ENCODE assay signal across 8 cellular contexts in genomic region chr7:28748934-28749584, GRCh38.
A peak's percentile ranks its signal among the peaks of the same experiment; 100 is the strongest.
DNase-seq lines count a peak whose midpoint lies in the region; ATAC-seq and TF ChIP-seq lines count a peak whose summit lies in the region.

No MANE protein-coding gene starts in this region.

- DNase-seq in AG20443 (ENCODE audit: low spot score), result peak; percentile 65
- DNase-seq in fibroblast of the aortic adventitia (ENCODE audit: low read depth), result peak; percentile 59
- no peak for DNase-seq in cortex of kidney (lab: John Stamatoyannopoulos, UW)
- no peak for DNase-seq in erythroblast (lab: John Stamatoyannopoulos, UW)
- no peak for DNase-seq in NCI-H1417 treated with DMSO at 0.1 percent for 48 hours (lab: John Stamatoyannopoulos, UW)

- H3K27ac ChIP-seq in OCI-LY1 (ENCODE audit: low read depth, low read length, poor library complexity, severe bottlenecking), result no peak overlapping the region

- TF ChIP-seq POLR2A in erythroblast (IDR thresholded peaks at IDR 0.05; ENCODE audit: low read length), result no peak

- peak; percentile 67 for ATAC-seq in GM21717 (IDR thresholded peaks at IDR 0.05; ENCODE audit: unreplicated experiment)
- no peak for ATAC-seq in HG02571 (IDR thresholded peaks at IDR 0.05; ENCODE audit: unreplicated experiment)

- H3K9me2 ChIP-seq in OCI-LY1 (ENCODE audit: low read depth, low read length), result no peaks in the 10 kb centered on the region

- H3K79me2 ChIP-seq in OCI-LY1 (ENCODE audit: insufficient read depth, low read length), result no peaks in the 10 kb centered on the region

- no peaks in the 10 kb centered on the region for H4K20me1 ChIP-seq in OCI-LY1 (ENCODE audit: insufficient read depth, low read length)

- TF ChIP-seq CTCF in OCI-LY1 (IDR thresholded peaks at IDR 0.05; ENCODE audit: low read length) (peak; percentile 8; the same call in 1 of the 2 replicates), fibroblast of the aortic adventitia (IDR thresholded peaks at IDR 0.05; ENCODE audit: insufficient read depth, low read length) (peak; percentile 2)

- no peak overlapping the region for H2AFZ ChIP-seq in OCI-LY1 (ENCODE audit: low read length)

- no peaks in the 10 kb centered on the region for H3F3A ChIP-seq in OCI-LY1 (ENCODE audit: insufficient read depth, low read length)

- no peak overlapping the region for H3K9ac ChIP-seq in OCI-LY1 (ENCODE audit: low read length)

- no peak overlapping the region for H3K4me3 ChIP-seq in OCI-LY1 (ENCODE audit: low read depth, low read length, poor library complexity, severe bottlenecking)
- H3K4me3 ChIP-seq in fibroblast of the aortic adventitia (ENCODE audit: low read depth, low read length), result no peak overlapping the region

- no peaks in the 10 kb centered on the region for H3K9me3 ChIP-seq in OCI-LY1 (ENCODE audit: low read length)

- peaks cover 17% of the 10 kb centered on the region for H3K4me1 ChIP-seq in OCI-LY1 (ENCODE audit: insufficient read depth, low read length, severe bottlenecking)

- H3K27me3 ChIP-seq in OCI-LY1 (ENCODE audit: insufficient read depth, low read length), result no peaks in the 10 kb centered on the region

- H3K4me2 ChIP-seq in OCI-LY1 (ENCODE audit: low read length), result no peak overlapping the region

- H3K36me3 ChIP-seq in OCI-LY1 (ENCODE audit: insufficient read depth, low read length), result no peaks in the 10 kb centered on the region

Comparison
In these comparisons a context has a peak if more than half of its experiments do, and no peak if none do; other contexts are left out.
1. DNase-seq: peak in AG20443 (single experiment) and fibroblast of the aortic adventitia (single experiment); none in cortex of kidney (single experiment), erythroblast (0 of 2) and NCI-H1417 treated with DMSO at 0.1 percent for 48 hours (single experiment).